Comparison of ENCODE assay signal across 1 cellular context in genomic region chr20:23420943-23421925, GRCh38.
TF ChIP-seq lines count a peak whose summit lies in the region.

NAPB (minus strand) TSS chr20:23421488; CDS start chr20:23421402, 86 bp downstream.

TF ChIP-seq in HepG2, 621 proteins besides CTCF, POLR2A, EP300 and RAD21 (continued from another document):
- peak; percentile 82; the same call in 1 of the 2 replicates for TF ChIP-seq ZNF614 (CRISPR knock-in tag; IDR thresholded peaks at IDR 0.05; ENCODE audit: borderline replicate concordance)
- no peak; the same call in 1 of the 2 replicates for TF ChIP-seq SP2 (CRISPR knock-in tag; IDR thresholded peaks at IDR 0.05)
- no peak for TF ChIP-seq ATM (IDR thresholded peaks at IDR 0.05; ENCODE audit: borderline replicate concordance)
- TF ChIP-seq, protein P1, sequence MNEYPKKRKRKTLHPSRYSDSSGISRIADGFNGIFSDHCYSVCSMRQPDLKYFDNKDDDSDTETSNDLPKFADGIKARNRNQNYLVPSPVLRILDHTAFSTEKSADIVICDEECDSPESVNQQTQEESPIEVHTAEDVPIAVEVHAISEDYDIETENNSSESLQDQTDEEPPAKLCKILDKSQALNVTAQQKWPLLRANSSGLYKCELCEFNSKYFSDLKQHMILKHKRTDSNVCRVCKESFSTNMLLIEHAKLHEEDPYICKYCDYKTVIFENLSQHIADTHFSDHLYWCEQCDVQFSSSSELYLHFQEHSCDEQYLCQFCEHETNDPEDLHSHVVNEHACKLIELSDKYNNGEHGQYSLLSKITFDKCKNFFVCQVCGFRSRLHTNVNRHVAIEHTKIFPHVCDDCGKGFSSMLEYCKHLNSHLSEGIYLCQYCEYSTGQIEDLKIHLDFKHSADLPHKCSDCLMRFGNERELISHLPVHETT (CRISPR knock-in tag; conservative IDR thresholded peaks at IDR 0.05), result peak; percentile 83; the same call in 1 of the 2 replicates
- peak; percentile 68; the same call in 1 of the 2 replicates for TF ChIP-seq ZFP41 (CRISPR knock-in tag; IDR thresholded peaks at IDR 0.05; ENCODE audit: borderline replicate concordance)
- 0 out of 2 replicates have a peak, but pooled peaks have one; percentile 40 for TF ChIP-seq ZSCAN12 (CRISPR knock-in tag; IDR thresholded peaks at IDR 0.05)
- peak; percentile 83; the same call in 1 of the 2 replicates for TF ChIP-seq XBP1 (CRISPR knock-in tag; IDR thresholded peaks at IDR 0.05)
- TF ChIP-seq, protein P2, sequence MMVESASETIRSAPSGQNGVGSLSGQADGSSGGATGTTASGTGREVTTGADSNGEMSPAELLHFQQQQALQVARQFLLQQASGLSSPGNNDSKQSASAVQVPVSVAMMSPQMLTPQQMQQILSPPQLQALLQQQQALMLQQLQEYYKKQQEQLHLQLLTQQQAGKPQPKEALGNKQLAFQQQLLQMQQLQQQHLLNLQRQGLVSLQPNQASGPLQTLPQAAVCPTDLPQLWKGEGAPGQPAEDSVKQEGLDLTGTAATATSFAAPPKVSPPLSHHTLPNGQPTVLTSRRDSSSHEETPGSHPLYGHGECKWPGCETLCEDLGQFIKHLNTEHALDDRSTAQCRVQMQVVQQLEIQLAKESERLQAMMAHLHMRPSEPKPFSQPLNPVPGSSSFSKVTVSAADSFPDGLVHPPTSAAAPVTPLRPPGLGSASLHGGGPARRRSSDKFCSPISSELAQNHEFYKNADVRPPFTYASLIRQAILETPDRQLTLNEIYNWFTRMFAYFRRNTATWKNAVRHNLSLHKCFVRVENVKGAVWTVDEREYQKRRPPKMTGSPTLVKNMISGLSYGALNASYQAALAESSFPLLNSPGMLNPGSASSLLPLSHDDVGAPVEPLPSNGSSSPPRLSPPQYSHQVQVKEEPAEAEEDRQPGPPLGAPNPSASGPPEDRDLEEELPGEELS (CRISPR knock-in tag; IDR thresholded peaks at IDR 0.05), result peak; percentile 46; the same call in 1 of the 2 replicates
- peak; percentile 97 for TF ChIP-seq KDM2A (CRISPR knock-in tag; IDR thresholded peaks at IDR 0.05; ENCODE audit: borderline replicate concordance, low read depth)
- 0 out of 2 replicates have a peak, but pooled peaks have one; percentile 8 for TF ChIP-seq ZNF678 (CRISPR knock-in tag; IDR thresholded peaks at IDR 0.05)
- TF ChIP-seq ZNF430 (CRISPR knock-in tag; IDR thresholded peaks at IDR 0.05), result peak; percentile 94; the same call in 1 of the 2 replicates
- no peak for TF ChIP-seq MAFG (CRISPR knock-in tag; IDR thresholded peaks at IDR 0.05)
- TF ChIP-seq SNAPC5 (CRISPR knock-in tag; IDR thresholded peaks at IDR 0.05; ENCODE audit: borderline replicate concordance), result peak; percentile 87; the same call in 1 of the 2 replicates
- TF ChIP-seq ZNF318 (CRISPR knock-in tag; IDR thresholded peaks at IDR 0.05), result no peak; the same call in 1 of the 2 replicates
- no peak for TF ChIP-seq SMC3 (IDR thresholded peaks at IDR 0.05; ENCODE audit: low read length)
- TF ChIP-seq ZNF784 (CRISPR knock-in tag; IDR thresholded peaks at IDR 0.05; ENCODE audit: borderline replicate concordance), result peak; percentile 67; the same call in 1 of the 2 replicates
- no peak; the same call in 1 of the 2 replicates for TF ChIP-seq JDP2 (CRISPR knock-in tag; IDR thresholded peaks at IDR 0.05; ENCODE audit: borderline replicate concordance)
- no peak for TF ChIP-seq HNF4G (IDR thresholded peaks at IDR 0.05; ENCODE audit: borderline replicate concordance, low read depth, low read length)
- no peak; the same call in 1 of the 2 replicates for TF ChIP-seq HNF4G (CRISPR knock-in tag; IDR thresholded peaks at IDR 0.05; ENCODE audit: borderline replicate concordance, low read depth)
- TF ChIP-seq SRY (CRISPR knock-in tag; IDR thresholded peaks at IDR 0.05), result peak; percentile 67; the same call in 1 of the 2 replicates
- peak; percentile 27 for TF ChIP-seq PTBP1 (IDR thresholded peaks at IDR 0.05; ENCODE audit: low read depth, low read length, poor library complexity, severe bottlenecking)
- peak; percentile 71; the same call in 1 of the 2 replicates for TF ChIP-seq ZNF335 (CRISPR knock-in tag; IDR thresholded peaks at IDR 0.05)
- peak; percentile 82; the same call in 1 of the 2 replicates for TF ChIP-seq MYC (CRISPR knock-in tag; IDR thresholded peaks at IDR 0.05; ENCODE audit: borderline replicate concordance)
- TF ChIP-seq NFYC (CRISPR knock-in tag; IDR thresholded peaks at IDR 0.05), result peak; percentile 50
- peak; percentile 73 for TF ChIP-seq THRA (CRISPR knock-in tag; IDR thresholded peaks at IDR 0.05; ENCODE audit: borderline replicate concordance)
- TF ChIP-seq ZNF776 (CRISPR knock-in tag; IDR thresholded peaks at IDR 0.05), result no peak; the same call in 1 of the 2 replicates
- peak; percentile 72; the same call in 1 of the 2 replicates for TF ChIP-seq ZNF34 (CRISPR knock-in tag; IDR thresholded peaks at IDR 0.05; ENCODE audit: borderline replicate concordance)
- TF ChIP-seq ATF4 (CRISPR knock-in tag; IDR thresholded peaks at IDR 0.05), result peak in 1 of 2 experiments; percentile 77; a peak in 1 of 4 replicates
- peak; percentile 52; the same call in 1 of the 2 replicates for TF ChIP-seq MTA1 (CRISPR knock-in tag; IDR thresholded peaks at IDR 0.05; ENCODE audit: borderline replicate concordance)
- no peak for TF ChIP-seq ZEB1 (IDR thresholded peaks at IDR 0.05; ENCODE audit: insufficient replicate concordance, low read depth)
- no peak for TF ChIP-seq MED8 (CRISPR knock-in tag; IDR thresholded peaks at IDR 0.05; ENCODE audit: insufficient replicate concordance)
- TF ChIP-seq ZNF264 (CRISPR knock-in tag; IDR thresholded peaks at IDR 0.05), result peak; percentile 64
- peak; percentile 93 for TF ChIP-seq IKZF5 (CRISPR knock-in tag; IDR thresholded peaks at IDR 0.05)
- no peak for TF ChIP-seq HNRNPL (IDR thresholded peaks at IDR 0.05; ENCODE audit: low read depth, low read length)
- TF ChIP-seq TAF1 (CRISPR knock-in tag; IDR thresholded peaks at IDR 0.05), result peak; percentile 95
- peak; percentile 70; the same call in 1 of the 2 replicates for TF ChIP-seq MXD1 (CRISPR knock-in tag; IDR thresholded peaks at IDR 0.05)
- no peak for TF ChIP-seq ZNF317 (CRISPR knock-in tag; IDR thresholded peaks at IDR 0.05)
- TF ChIP-seq ZNF333 (CRISPR knock-in tag; IDR thresholded peaks at IDR 0.05; ENCODE audit: borderline replicate concordance), result 0 out of 2 replicates have a peak, but pooled peaks have one; percentile 61
TF ChIP-seq in HepG2: peak in this region for 347.
